Comparison of ENCODE assay signal across 12 cellular contexts in genomic region chr9:109463924-109464625, GRCh38. TPM values are rescaled to one million over a fixed set of nuclear protein-coding genes. Genes with fewer than 3 reads are reported as not detected.
DNase-seq lines count a peak whose midpoint lies in the region; ATAC-seq and TF ChIP-seq lines count a peak whose summit lies in the region.
"Had no signal": no experiment of that assay in that cellular context is flagged by ENCODE, and none has a peak within 500 bp of the region (broad histone marks: within the 10 kb centered on the region; RNA-seq: fewer than 3 reads in every experiment).

No MANE protein-coding gene starts in this region.

- DNase-seq in activated CD4-positive, alpha-beta T cell treated with anti-CD3 and anti-CD28 coated beads, Interleukin-2, amount 10 ng/mL, durations not matched to agents 24 days and 14 days, result peak; percentile 77
- DNase-seq in activated CD4-positive, alpha-beta T cell treated with anti-CD3 and anti-CD28 coated beads, Interleukin-2, amount 50 U/mL, for 1 hour, result no peak
- peak; percentile 54 for DNase-seq in NB4 (ENCODE audit: low read depth)
- no peak for DNase-seq in effector CD4-positive, alpha-beta T cell
- DNase-seq in activated naive CD4-positive, alpha-beta T cell treated with anti-CD3 and anti-CD28 coated beads, Interleukin-2, amount 50 U/mL, for 16 hours, result no peak
- DNase-seq in stimulated activated CD4-positive, alpha-beta T cell treated with anti-CD3 and anti-CD28 coated beads, Interleukin-2, amount 100 ng/mL, for 48 hours, result no peak
- DNase-seq: activated gamma-delta T cell, SHP77 had no signal

- ATAC-seq in HG02610 (IDR thresholded peaks at IDR 0.05; ENCODE audit: unreplicated experiment), result peak; percentile 74
- ATAC-seq in stimulated activated memory B cell treated with anti-CD40 and anti-IgM and Interleukin-4, amounts not matched to agents 10 μg/mL and 1 μg/mL and 100 μg/mL, for 72 hours, result peak; percentile 41

- TF ChIP-seq CTCF in NB4 (IDR thresholded peaks at IDR 0.05; ENCODE audit: low read depth, low read length), result no peak

- no peak overlapping the region for H3K4me3 Mint-ChIP-seq in activated CD4-positive, alpha-beta T cell treated with anti-CD3 and anti-CD28 coated beads, Interleukin-2, amount 10 ng/mL, durations not matched to agents 24 days and 14 days
- no peak overlapping the region for H3K4me3 Mint-ChIP-seq in stimulated activated memory B cell treated with anti-CD40 and anti-IgM and Interleukin-4, amounts not matched to agents 10 μg/mL and 1 μg/mL and 100 μg/mL, for 72 hours

- peaks cover 9% of the 10 kb centered on the region for H3K27me3 Mint-ChIP-seq in activated CD4-positive, alpha-beta T cell treated with anti-CD3 and anti-CD28 coated beads, Interleukin-2, amount 10 ng/mL, durations not matched to agents 24 days and 14 days
- H3K27me3 Mint-ChIP-seq in stimulated activated memory B cell treated with anti-CD40 and anti-IgM and Interleukin-4, amounts not matched to agents 10 μg/mL and 1 μg/mL and 100 μg/mL, for 72 hours, result peaks cover 35% of the 10 kb centered on the region

- H3K9me3 Mint-ChIP-seq in activated CD4-positive, alpha-beta T cell treated with anti-CD3 and anti-CD28 coated beads, Interleukin-2, amount 10 ng/mL, durations not matched to agents 24 days and 14 days, result no peaks in the 10 kb centered on the region
- no peaks in the 10 kb centered on the region for H3K9me3 Mint-ChIP-seq in stimulated activated memory B cell treated with anti-CD40 and anti-IgM and Interleukin-4, amounts not matched to agents 10 μg/mL and 1 μg/mL and 100 μg/mL, for 72 hours

- intact Hi-C loops in activated CD4-positive, alpha-beta T cell treated with anti-CD3 and anti-CD28 coated beads, Interleukin-2, amount 10 ng/mL, durations not matched to agents 24 days and 14 days (cut with micrococcal nuclease), result loop anchor here (1.0 to 10.0 kb wide), 8 partner anchors 16 to 681 kb away; partner anchors contain the start of gene CTNNAL1

- TF ChIP-seq POLR2A in NB4 (IDR thresholded peaks at IDR 0.05; ENCODE audit: extremely low read depth, insufficient read length), result no peak

- H3K4me3 ChIP-seq in NB4 (ENCODE audit: low read depth, low read length), result no peak overlapping the region
- H3K4me3 ChIP-seq: prostate gland, thoracic aorta had no signal

- H3K36me3 Mint-ChIP-seq in activated CD4-positive, alpha-beta T cell treated with anti-CD3 and anti-CD28 coated beads, Interleukin-2, amount 10 ng/mL, durations not matched to agents 24 days and 14 days (ENCODE audit: low read depth), result no peaks in the 10 kb centered on the region
- H3K36me3 Mint-ChIP-seq in stimulated activated memory B cell treated with anti-CD40 and anti-IgM and Interleukin-4, amounts not matched to agents 10 μg/mL and 1 μg/mL and 100 μg/mL, for 72 hours, result no peaks in the 10 kb centered on the region

- H3K27ac Mint-ChIP-seq in activated CD4-positive, alpha-beta T cell treated with anti-CD3 and anti-CD28 coated beads, Interleukin-2, amount 10 ng/mL, durations not matched to agents 24 days and 14 days, result peak overlapping the region; percentile 88
- no peak overlapping the region for H3K27ac Mint-ChIP-seq in stimulated activated memory B cell treated with anti-CD40 and anti-IgM and Interleukin-4, amounts not matched to agents 10 μg/mL and 1 μg/mL and 100 μg/mL, for 72 hours

- peaks cover 45% of the 10 kb centered on the region for H3K4me1 Mint-ChIP-seq in activated CD4-positive, alpha-beta T cell treated with anti-CD3 and anti-CD28 coated beads, Interleukin-2, amount 10 ng/mL, durations not matched to agents 24 days and 14 days
- H3K4me1 Mint-ChIP-seq in stimulated activated memory B cell treated with anti-CD40 and anti-IgM and Interleukin-4, amounts not matched to agents 10 μg/mL and 1 μg/mL and 100 μg/mL, for 72 hours, result no peaks in the 10 kb centered on the region

RNA-seq across cellular contexts. Expression of gene PTPN3, which starts 34.0 kb away (rescaled TPM):
- total RNA-seq in activated CD4-positive, alpha-beta T cell treated with anti-CD3 and anti-CD28 coated beads, Interleukin-2, amount 10 ng/mL, durations not matched to agents 24 days and 14 days, result 3.6 and 3.8 TPM in 2 replicates

Comparison
In these comparisons a context has a peak if more than half of its experiments do, and no peak if none do; other contexts are left out.
1. DNase-seq: peak in activated CD4-positive, alpha-beta T cell treated with anti-CD3 and anti-CD28 coated beads, Interleukin-2, amount 10 ng/mL, durations not matched to agents 24 days and 14 days (single experiment) and NB4 (single experiment); none in activated CD4-positive, alpha-beta T cell treated with anti-CD3 and anti-CD28 coated beads, Interleukin-2, amount 50 U/mL, for 1 hour (single experiment), effector CD4-positive, alpha-beta T cell (single experiment), activated naive CD4-positive, alpha-beta T cell treated with anti-CD3 and anti-CD28 coated beads, Interleukin-2, amount 50 U/mL, for 16 hours (single experiment) and stimulated activated CD4-positive, alpha-beta T cell treated with anti-CD3 and anti-CD28 coated beads, Interleukin-2, amount 100 ng/mL, for 48 hours (0 of 2).